13 cellular contexts compared by ENCODE assay signal in genomic region chr5:57538341-57538955, GRCh38. TPM values are rescaled to one million over a fixed set of nuclear protein-coding genes. Genes with fewer than 3 reads are reported as not detected.
DNase-seq lines count a peak whose midpoint lies in the region; ATAC-seq and TF ChIP-seq lines count a peak whose summit lies in the region.
"Had no signal": no experiment of that assay in that cellular context is flagged by ENCODE, and none has a peak within 500 bp of the region (broad histone marks: within the 10 kb centered on the region; RNA-seq: fewer than 3 reads in every experiment).

No MANE protein-coding gene starts in this region.

- TF ChIP-seq POLR2A in suprapubic skin (IDR thresholded peaks at IDR 0.05) = no peak

- H4K20me1 ChIP-seq in GM23338 (replicated peaks; ENCODE audit: insufficient read depth) = no peaks in the 10 kb centered on the region

- H3K9ac ChIP-seq in skeletal muscle satellite cell (ENCODE audit: low read depth, low read length) = no peak overlapping the region

- H3K9me2 ChIP-seq in GM23338 (ENCODE audit: insufficient read depth) = peaks cover 3% of the 10 kb centered on the region; the same call in 1 of the 2 replicates

- in situ Hi-C loops in SK-MEL-5 (cut with HindIII; ENCODE audit: low pct_unique_long_range_greater_than_20kb, low sequenced_read_pairs) = no loop called here

- no peaks in the 10 kb centered on the region for H3K79me2 ChIP-seq in GM23338 (replicated peaks; ENCODE audit: insufficient read depth)

- no peaks in the 10 kb centered on the region for H3K4me1 ChIP-seq in GM23338 (ENCODE audit: insufficient read depth)
- peaks cover 12% of the 10 kb centered on the region for H3K4me1 ChIP-seq in skeletal muscle satellite cell (ENCODE audit: control insufficient read depth, insufficient read depth, low read length)
- H3K4me1 ChIP-seq in suprapubic skin = peaks cover 6% of the 10 kb centered on the region

- H3K4me2 ChIP-seq in GM23338 (no peak overlapping the region), skeletal muscle satellite cell (ENCODE audit: low read length) (peak overlapping the region; percentile 57)

- DNase-seq in GM23338 (ENCODE audit: low spot score) (no peak), SK-MEL-5 (ENCODE audit: low read depth, low spot score) (peak; percentile 97), fibroblast of the aortic adventitia (ENCODE audit: low read depth) (peak; percentile 68), suprapubic skin (ENCODE audit: low spot score in 2 of 2) (no peak)
- no peak for DNase-seq in stimulated activated CD4-positive, alpha-beta T cell treated with anti-CD3 and anti-CD28 coated beads, Interleukin-4, amount 100 ng/mL, for 24 hours
- DNase-seq: activated CD4-positive, alpha-beta T cell treated with anti-CD3 and anti-CD28 coated beads, Interleukin-2, amount 10 ng/mL, durations not matched to agents 7 days and 5 days; stimulated activated CD4-positive, alpha-beta T cell treated with anti-CD3 and anti-CD28 coated beads, Interleukin-12 subunit alpha, Interleukin-12 subunit beta, amount 100 ng/mL, for 4 hours had no signal

- H3K27me3 ChIP-seq in GM23338 (ENCODE audit: insufficient read depth) (no peaks in the 10 kb centered on the region), skeletal muscle satellite cell (ENCODE audit: control insufficient read depth, insufficient read depth, low read length) (no peaks in the 10 kb centered on the region), suprapubic skin (no peaks in the 10 kb centered on the region)

- no peaks in the 10 kb centered on the region for H3K9me3 Mint-ChIP-seq in GM23338
- H3K9me3 Mint-ChIP-seq: activated CD4-positive, alpha-beta T cell treated with anti-CD3 and anti-CD28 coated beads, Interleukin-2, amount 10 ng/mL, durations not matched to agents 7 days and 5 days; activated naive CD4-positive, alpha-beta T cell treated with anti-CD3 and anti-CD28 coated beads, Interleukin-2, amount 50 U/mL, for 72 hours; memory B cell had no signal

- no peaks in the 10 kb centered on the region for H3K9me3 ChIP-seq in skeletal muscle satellite cell (replicated peaks; ENCODE audit: low read length)
- H3K9me3 ChIP-seq in suprapubic skin = no peaks in the 10 kb centered on the region

- WGBS in suprapubic skin = 66% methylated on average over 7 of the region's 7 CpGs

- no peaks in the 10 kb centered on the region for H3K4me1 Mint-ChIP-seq in GM23338
- H3K4me1 Mint-ChIP-seq: activated CD4-positive, alpha-beta T cell treated with anti-CD3 and anti-CD28 coated beads, Interleukin-2, amount 10 ng/mL, durations not matched to agents 7 days and 5 days; memory B cell had no signal

- H3K27me3 Mint-ChIP-seq in GM23338 (ENCODE audit: insufficient read depth, low read depth, poor library complexity) = no peaks in the 10 kb centered on the region
- H3K27me3 Mint-ChIP-seq: activated CD4-positive, alpha-beta T cell treated with anti-CD3 and anti-CD28 coated beads, Interleukin-2, amount 10 ng/mL, durations not matched to agents 7 days and 5 days had no signal

- TF ChIP-seq CTCF in GM23338 (conservative IDR thresholded peaks at IDR 0.05; ENCODE audit: low read depth in 2 of 2) (no peak), fibroblast of the aortic adventitia (IDR thresholded peaks at IDR 0.05; ENCODE audit: insufficient read depth, low read length) (no peak), suprapubic skin (IDR thresholded peaks at IDR 0.05) (no peak)

- H2AFZ ChIP-seq in GM23338 = 0 out of 2 replicates have a peak overlapping the region, but pooled peaks have one; percentile 32

- no peaks in the 10 kb centered on the region for H3F3A ChIP-seq in GM23338 (replicated peaks; ENCODE audit: low read depth)

- H3K36me3 Mint-ChIP-seq in GM23338 (ENCODE audit: low read depth) = no peaks in the 10 kb centered on the region
- H3K36me3 Mint-ChIP-seq: activated naive CD4-positive, alpha-beta T cell treated with anti-CD3 and anti-CD28 coated beads, Interleukin-2, amount 50 U/mL, for 72 hours; memory B cell had no signal

- TF ChIP-seq EP300 in suprapubic skin (IDR thresholded peaks at IDR 0.05) = no peak

- H3K36me3 ChIP-seq in GM23338 (ENCODE audit: insufficient read depth) = no peaks in the 10 kb centered on the region
- no peaks in the 10 kb centered on the region for H3K36me3 ChIP-seq in skeletal muscle satellite cell (ENCODE audit: insufficient read depth, low read length)
- H3K36me3 ChIP-seq in suprapubic skin = no peaks in the 10 kb centered on the region

- ATAC-seq in GM23338 = no peak
- ATAC-seq in GM21447 (IDR thresholded peaks at IDR 0.05; ENCODE audit: unreplicated experiment) = no peak
- ATAC-seq: Panc1 had no signal

- no peak overlapping the region for H3K4me3 Mint-ChIP-seq in GM23338
- H3K4me3 Mint-ChIP-seq: activated CD4-positive, alpha-beta T cell treated with anti-CD3 and anti-CD28 coated beads, Interleukin-2, amount 10 ng/mL, durations not matched to agents 7 days and 5 days; memory B cell had no signal

- no peak overlapping the region for H3K4me3 ChIP-seq in GM23338
- H3K4me3 ChIP-seq in fibroblast of the aortic adventitia (ENCODE audit: low read depth, low read length) = no peak overlapping the region
- peak overlapping the region; percentile 27 for H3K4me3 ChIP-seq in skeletal muscle satellite cell (ENCODE audit: low read length)
- no peak overlapping the region for H3K4me3 ChIP-seq in suprapubic skin

- H3K27ac ChIP-seq in GM23338 (ENCODE audit: low read depth) (no peak overlapping the region), suprapubic skin (no peak overlapping the region)

- no peak overlapping the region for H3K27ac Mint-ChIP-seq in GM23338
- H3K27ac Mint-ChIP-seq: activated CD4-positive, alpha-beta T cell treated with anti-CD3 and anti-CD28 coated beads, Interleukin-2, amount 10 ng/mL, durations not matched to agents 7 days and 5 days; activated naive CD4-positive, alpha-beta T cell treated with anti-CD3 and anti-CD28 coated beads, Interleukin-2, amount 50 U/mL, for 72 hours; memory B cell had no signal

TF ChIP-seq in GM23338, 12 proteins besides CTCF, POLR2A, EP300 and RAD21 (continues in another document):
- TF ChIP-seq STAT1 (IDR thresholded peaks at IDR 0.05; ENCODE audit: unreplicated experiment) = no peak
- no peak for TF ChIP-seq EZH2 (IDR thresholded peaks at IDR 0.05; ENCODE audit: low read depth, unreplicated experiment)
- TF ChIP-seq POLR2AphosphoS5 (IDR thresholded peaks at IDR 0.05; ENCODE audit: low read depth) = no peak
- no peak for TF ChIP-seq JUNB (IDR thresholded peaks at IDR 0.05; ENCODE audit: unreplicated experiment)
- no peak for TF ChIP-seq ZNF331 (CRISPR knock-in tag; IDR thresholded peaks at IDR 0.05; ENCODE audit: low read depth)
- no peak for TF ChIP-seq CREB1 (CRISPR knock-in tag; IDR thresholded peaks at IDR 0.05; ENCODE audit: low read depth)
- TF ChIP-seq NANOG (IDR thresholded peaks at IDR 0.05; ENCODE audit: borderline replicate concordance) = no peak
- TF ChIP-seq ZNF114 (CRISPR knock-in tag; IDR thresholded peaks at IDR 0.05) = no peak
- no peak for TF ChIP-seq ETS1 (IDR thresholded peaks at IDR 0.05)
- TF ChIP-seq EZH2phosphoT487 (IDR thresholded peaks at IDR 0.05; ENCODE audit: unreplicated experiment) = no peak

RNA-seq across cellular contexts. Expression of gene ACTBL2, which starts 55.8 kb away (rescaled TPM):
- not detected in 2 replicates for total RNA-seq in GM23338 (2014; rRNA removed; shearing (Covaris generic))
- not detected in 2 replicates for polyA plus RNA-seq in GM23338 (2016; fragmentation: Nextera tagmentation; extraction: Ambion mirVana)
- 0.11 and 0.13 TPM in 2 replicates for total RNA-seq in SK-MEL-5 (2014; rRNA removed; shearing (Covaris generic))
- polyA plus RNA-seq in SK-MEL-5 (2015; cell fraction: cytosol; rRNA removed) = 0.12 TPM in 1 of 2 replicates, not detected in the other
- 0.52 and 0.61 TPM in 2 replicates for polyA plus RNA-seq in SK-MEL-5 (2015; cell fraction: nucleus; rRNA removed)
- total RNA-seq in fibroblast of the aortic adventitia (ENCODE audit: low replicate concordance) (not detected in 2 replicates), suprapubic skin (1 to 10 TPM in 3 of 4 donors, not detected in 1; 1.0 to 4.8 (median 1.6) TPM)
- total RNA-seq in skeletal muscle satellite cell (2012; rRNA removed) = not detected in 2 replicates
- total RNA-seq: activated CD4-positive, alpha-beta T cell treated with anti-CD3 and anti-CD28 coated beads, Interleukin-2, amount 10 ng/mL, durations not matched to agents 7 days and 5 days; activated naive CD4-positive, alpha-beta T cell treated with anti-CD3 and anti-CD28 coated beads, Interleukin-2, amount 50 U/mL, for 72 hours had no signal
- polyA plus RNA-seq: esophagus had no signal

Comparison
In these comparisons a context has a peak if more than half of its experiments do, and no peak if none do; other contexts are left out.
1. DNase-seq: peak in SK-MEL-5 (single experiment) and fibroblast of the aortic adventitia (single experiment); none in GM23338 (single experiment), suprapubic skin (0 of 2) and stimulated activated CD4-positive, alpha-beta T cell treated with anti-CD3 and anti-CD28 coated beads, Interleukin-4, amount 100 ng/mL, for 24 hours (single experiment).